In the genomic region with DNA sequence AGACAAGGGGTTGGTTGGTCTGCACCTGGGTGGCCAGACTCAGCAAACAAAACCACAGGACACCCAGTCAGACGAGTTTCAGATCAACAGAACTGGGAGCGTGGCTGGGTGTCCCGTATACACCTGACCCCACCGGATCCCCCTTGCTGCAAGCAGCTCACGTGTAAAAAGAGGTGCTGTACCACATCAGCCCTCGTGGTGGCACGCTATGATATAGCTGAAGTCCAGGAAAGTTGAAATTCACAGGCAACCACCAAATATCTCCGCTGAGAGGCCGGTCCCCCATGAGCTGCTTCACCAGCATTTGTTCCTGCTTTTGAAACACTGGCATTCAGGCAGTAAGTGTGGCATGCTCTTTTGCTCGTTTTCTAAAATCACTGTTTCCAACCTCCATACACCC, we compare ENCODE assay signal across 17 cellular contexts.
DNase-seq lines count a peak whose midpoint lies in the region; ATAC-seq and TF ChIP-seq lines count a peak whose summit lies in the region.
"Had no signal": no experiment of that assay in that cellular context is flagged by ENCODE, and none has a peak within 500 bp of the region (broad histone marks: within the 10 kb centered on the region; RNA-seq: fewer than 3 reads in every experiment).

No MANE protein-coding gene starts in this region.

- H3K4me1 Mint-ChIP-seq in activated CD4-positive, alpha-beta T cell treated with anti-CD3 and anti-CD28 coated beads, Interleukin-2, amount 10 ng/mL, durations not matched to agents 7 days and 5 days, result no peaks in the 10 kb centered on the region

- no peak overlapping the region for H3K23ac ChIP-seq in trophoblast cell (ENCODE audit: low read length)

- H3K9me3 Mint-ChIP-seq in activated CD4-positive, alpha-beta T cell treated with anti-CD3 and anti-CD28 coated beads, Interleukin-2, amount 10 ng/mL, durations not matched to agents 7 days and 5 days, result no peaks in the 10 kb centered on the region
- H3K9me3 Mint-ChIP-seq: activated CD8-positive, alpha-beta T cell treated with anti-CD3 and anti-CD28 coated beads for 36 hours had no signal

- no peak overlapping the region for H4K12ac ChIP-seq in trophoblast cell (ENCODE audit: low read depth, low read length)

- H3K4me3 ChIP-seq in NB4 (ENCODE audit: low read depth, low read length) (no peak overlapping the region), SK-N-MC (no peak overlapping the region), trophoblast cell (ENCODE audit: low read depth, low read length) (no peak overlapping the region)
- H3K4me3 ChIP-seq: pancreas, Peyer's patch had no signal

- H4K91ac ChIP-seq in trophoblast cell (ENCODE audit: low read depth, low read length), result no peak overlapping the region

- no peak overlapping the region for H3K18ac ChIP-seq in trophoblast cell (ENCODE audit: low read length)

- WGBS in trophoblast cell (ENCODE audit: extremely low coverage, insufficient coverage, insufficient read length), result no CpG with 5 or more reads among the region's 10 CpGs

- H4K8ac ChIP-seq in trophoblast cell (ENCODE audit: low read depth, low read length), result no peak overlapping the region

- peak; percentile 51 for TF ChIP-seq CTCF in NB4 (IDR thresholded peaks at IDR 0.05; ENCODE audit: low read depth, low read length)

- H3K27ac ChIP-seq in SK-N-MC, result no peak overlapping the region
- H3K27ac ChIP-seq in trophoblast cell (ENCODE audit: low read depth, low read length), result no peak overlapping the region
- H3K27ac ChIP-seq: epithelial cell of prostate, pancreas, Peyer's patch had no signal

- H3K36me3 Mint-ChIP-seq in activated CD4-positive, alpha-beta T cell treated with anti-CD3 and anti-CD28 coated beads, Interleukin-2, amount 10 ng/mL, durations not matched to agents 7 days and 5 days (ENCODE audit: low read depth), result no peaks in the 10 kb centered on the region

- peak; percentile 8 for DNase-seq in activated CD4-positive, alpha-beta T cell treated with anti-CD3 and anti-CD28 coated beads, Interleukin-2, amount 10 ng/mL, durations not matched to agents 7 days and 5 days
- no peak for DNase-seq in activated CD4-positive, alpha-beta T cell treated with anti-CD3 and anti-CD28 coated beads for 1 hour
- peak; percentile 59 for DNase-seq in NB4 (ENCODE audit: low read depth)
- peak; percentile 16 for DNase-seq in SK-N-MC (ENCODE audit: low read depth, low spot score)
- peak; percentile 2 to 35 for DNase-seq in trophoblast cell
- DNase-seq in SIG-M5 (lab: John Stamatoyannopoulos, UW), result no peak
- no peak for DNase-seq in stimulated activated CD4-positive, alpha-beta T cell treated with anti-CD3 and anti-CD28 coated beads, Interleukin-1b, Interleukin-23, amount 100 ng/mL, for 48 hours
- DNase-seq: activated CD8-positive, alpha-beta T cell treated with anti-CD3 and anti-CD28 coated beads for 36 hours; COR-L47; Karpas-422; pancreas; Peyer's patch; stimulated activated naive CD4-positive, alpha-beta T cell; T1000 had no signal

- H3K9me3 ChIP-seq in SK-N-MC (ENCODE audit: low read depth, low read length), result no peaks in the 10 kb centered on the region
- peaks cover 49% of the 10 kb centered on the region for H3K9me3 ChIP-seq in trophoblast cell (ENCODE audit: insufficient read depth, low read depth, low read length)
- H3K9me3 ChIP-seq: pancreas had no signal

- no peak overlapping the region for H2BK120ac ChIP-seq in trophoblast cell (ENCODE audit: insufficient read depth, low read length, poor library complexity)

- H3K9ac ChIP-seq in SK-N-MC (ENCODE audit: insufficient read length) (no peak overlapping the region), trophoblast cell (ENCODE audit: low read length) (no peak overlapping the region)

- no peaks in the 10 kb centered on the region for H3K79me2 ChIP-seq in trophoblast cell (ENCODE audit: control insufficient read depth, insufficient read depth, low read length, poor library complexity)

- no peak overlapping the region for H3K27ac Mint-ChIP-seq in activated CD4-positive, alpha-beta T cell treated with anti-CD3 and anti-CD28 coated beads, Interleukin-2, amount 10 ng/mL, durations not matched to agents 7 days and 5 days
- H3K27ac Mint-ChIP-seq: activated CD8-positive, alpha-beta T cell treated with anti-CD3 and anti-CD28 coated beads for 36 hours; activated T-helper 2 cell treated with anti-CD3 and anti-CD28 coated beads, Interferon-gamma antibody, Interleukin-2, Interleukin-4, amounts not matched to agents 10 μg/mL and 5 μg/mL and 100 μg/mL, durations not matched to agents 14 hours and 24 hours and 36 hours had no signal

- POLR2A ChIA-PET in activated CD4-positive, alpha-beta T cell treated with anti-CD3 and anti-CD28 coated beads, Interleukin-2, amount 10 ng/mL, durations not matched to agents 7 days and 5 days (lab: Charles Lee), result no interaction called here

- H3K4me3 Mint-ChIP-seq in activated CD4-positive, alpha-beta T cell treated with anti-CD3 and anti-CD28 coated beads, Interleukin-2, amount 10 ng/mL, durations not matched to agents 7 days and 5 days, result no peak overlapping the region
- H3K4me3 Mint-ChIP-seq: activated CD8-positive, alpha-beta T cell treated with anti-CD3 and anti-CD28 coated beads for 36 hours had no signal

- no peak for TF ChIP-seq POLR2A in NB4 (IDR thresholded peaks at IDR 0.05; ENCODE audit: extremely low read depth, insufficient read length)

- H3K27me3 Mint-ChIP-seq in activated CD4-positive, alpha-beta T cell treated with anti-CD3 and anti-CD28 coated beads, Interleukin-2, amount 10 ng/mL, durations not matched to agents 7 days and 5 days, result no peaks in the 10 kb centered on the region
- H3K27me3 Mint-ChIP-seq: activated CD8-positive, alpha-beta T cell treated with anti-CD3 and anti-CD28 coated beads for 36 hours had no signal

- H3K79me1 ChIP-seq in trophoblast cell (ENCODE audit: low read length), result no peaks in the 10 kb centered on the region

- H3K27me3 ChIP-seq in trophoblast cell (ENCODE audit: insufficient read depth, low read length), result no peaks in the 10 kb centered on the region
- H3K27me3 ChIP-seq: pancreas, Peyer's patch had no signal

- H3K14ac ChIP-seq in trophoblast cell (ENCODE audit: low read length), result no peak overlapping the region

- H3K4me2 ChIP-seq in trophoblast cell (ENCODE audit: low read length), result no peak overlapping the region

- H2AK5ac ChIP-seq in trophoblast cell (ENCODE audit: low read length), result no peak overlapping the region

- no peak for ATAC-seq in HG02759 (IDR thresholded peaks at IDR 0.05; ENCODE audit: unreplicated experiment)
- ATAC-seq: activated CD8-positive, alpha-beta T cell treated with anti-CD3 and anti-CD28 coated beads for 36 hours; pancreas had no signal

- H3K36me3 ChIP-seq in SK-N-MC (ENCODE audit: insufficient read depth, low read length), result no peaks in the 10 kb centered on the region
- H3K36me3 ChIP-seq in trophoblast cell (ENCODE audit: control insufficient read depth in 1 of 2, insufficient read depth in 2 of 2, low read length in 2 of 2), result no peaks in the 10 kb centered on the region
- H3K36me3 ChIP-seq: pancreas, Peyer's patch had no signal

- H3K4ac ChIP-seq in trophoblast cell (ENCODE audit: low read depth, low read length), result no peak overlapping the region

- CTCF ChIA-PET in activated CD4-positive, alpha-beta T cell treated with anti-CD3 and anti-CD28 coated beads, Interleukin-2, amount 10 ng/mL, durations not matched to agents 7 days and 5 days (lab: Charles Lee), result no interaction called here

- no peak overlapping the region for H2BK12ac ChIP-seq in trophoblast cell (ENCODE audit: low read length)

- no peak overlapping the region for H2BK5ac ChIP-seq in trophoblast cell (ENCODE audit: low read depth, low read length, poor library complexity)

- no peak overlapping the region for H2AFZ ChIP-seq in trophoblast cell (ENCODE audit: insufficient read depth, low read length, poor library complexity)

- H3K4me1 ChIP-seq in trophoblast cell (ENCODE audit: control insufficient read depth in 1 of 2, insufficient read depth in 2 of 2, low read length in 2 of 2), result no peaks in the 10 kb centered on the region
- H3K4me1 ChIP-seq: pancreas, Peyer's patch had no signal

Comparison
In these comparisons a context has a peak if more than half of its experiments do, and no peak if none do; other contexts are left out.
1. DNase-seq: peak in activated CD4-positive, alpha-beta T cell treated with anti-CD3 and anti-CD28 coated beads, Interleukin-2, amount 10 ng/mL, durations not matched to agents 7 days and 5 days (single experiment), NB4 (single experiment), SK-N-MC (single experiment) and trophoblast cell (2 of 2); none in activated CD4-positive, alpha-beta T cell treated with anti-CD3 and anti-CD28 coated beads for 1 hour (single experiment), SIG-M5 (single experiment) and stimulated activated CD4-positive, alpha-beta T cell treated with anti-CD3 and anti-CD28 coated beads, Interleukin-1b, Interleukin-23, amount 100 ng/mL, for 48 hours (single experiment).